Comparison of ENCODE assay signal across 8 cellular contexts in genomic region chr1:150629115-150629928, GRCh38. TPM values are rescaled to one million over a fixed set of nuclear protein-coding genes. Genes with fewer than 3 reads are reported as not detected.
A peak's percentile ranks its signal among the peaks of the same experiment; 100 is the strongest.
DNase-seq lines count a peak whose midpoint lies in the region; ATAC-seq and TF ChIP-seq lines count a peak whose summit lies in the region.

Gene ENSA (minus strand): TSS chr1:150629612. CDS start chr1:150629470, 142 bp downstream.

- H3K27ac ChIP-seq in epithelial cell of prostate, result peak within 1 kb of the TSS; percentile 91

- TF ChIP-seq EP300 in Ishikawa (IDR thresholded peaks at IDR 0.05; ENCODE audit: borderline replicate concordance), result 0 out of 2 replicates have a peak, but pooled peaks have one; percentile 14

- no peak for TF ChIP-seq RAD21 in Ishikawa (IDR thresholded peaks at IDR 0.05; ENCODE audit: low read depth)

- no peaks in the 10 kb centered on the region for H3K9me3 ChIP-seq in mononuclear cell (ENCODE audit: low read depth, low read length)

- H3K4me3 ChIP-seq in mononuclear cell (ENCODE audit: low read length), result peak within 1 kb of the TSS; percentile 58

- H3K27me3 ChIP-seq in mononuclear cell (ENCODE audit: insufficient read depth, low read length), result no peaks in the 10 kb centered on the region

- DNase-seq in DMS153 treated with DMSO at 0.1 percent for 48 hours (lab: John Stamatoyannopoulos, UW; ENCODE audit: unreplicated experiment) (peak; percentile 99), OCI-M2 (lab: John Stamatoyannopoulos, UW; ENCODE audit: unreplicated experiment) (peak; percentile 89), activated T-cell treated with anti-CD3 and anti-CD28 coated beads for 4 hours (peak; percentile 88), epithelial cell of prostate (ENCODE audit: low read depth, low spot score) (peak; percentile 99)
- peak; percentile 86 to 91 for DNase-seq in stimulated activated CD8-positive, alpha-beta memory T cell treated with anti-CD3 and anti-CD28 coated beads, Interleukin-4, amount 100 ng/mL, for 1 hour (ENCODE audit: low read depth in 2 of 2, low spot score in 1 of 2)

- ATAC-seq in GM21619 (IDR thresholded peaks at IDR 0.05; ENCODE audit: unreplicated experiment), result peak; percentile 87

- H3K4me1 ChIP-seq in mononuclear cell (ENCODE audit: insufficient read depth, low read length), result peaks cover 22% of the 10 kb centered on the region

TF ChIP-seq in Ishikawa, 13 proteins besides CTCF, POLR2A, EP300 and RAD21:
- peak; percentile 92 for TF ChIP-seq ZBTB7A (IDR thresholded peaks at IDR 0.05; ENCODE audit: low read depth)
- no peak for TF ChIP-seq TCF12 (IDR thresholded peaks at IDR 0.05; ENCODE audit: low read depth)
- peak; percentile 10 for TF ChIP-seq USF1 (IDR thresholded peaks at IDR 0.05)
- peak; percentile 95 for TF ChIP-seq YY1 (IDR thresholded peaks at IDR 0.05; ENCODE audit: low read depth)
- TF ChIP-seq MAX (IDR thresholded peaks at IDR 0.05), result no peak; the same call in 1 of the 2 replicates
- TF ChIP-seq FOXM1 (IDR thresholded peaks at IDR 0.05; ENCODE audit: borderline replicate concordance, low read depth), result no peak; the same call in 1 of the 2 replicates
- peak; percentile 77 for TF ChIP-seq TAF1 (IDR thresholded peaks at IDR 0.05; ENCODE audit: low read depth)
- TF ChIP-seq TEAD4 (IDR thresholded peaks at IDR 0.05), result peak; percentile 23; the same call in 1 of the 2 replicates
- peak; percentile 87 for TF ChIP-seq CREB1 (IDR thresholded peaks at IDR 0.05; ENCODE audit: low read depth)
- TF ChIP-seq CEBPB (IDR thresholded peaks at IDR 0.05), result no peak
TF ChIP-seq in Ishikawa: peak in this region for 6.

RNA-seq across cellular contexts. Expression of gene ENSA, which starts in this region (rescaled TPM):
- 147 TPM for total RNA-seq in mononuclear cell

Comparison
In these comparisons a context has a peak if more than half of its experiments do, and no peak if none do; other contexts are left out.
1. Peak in every context shown above with its lines: DNase-seq, ATAC-seq, H3K4me3 ChIP-seq and H3K27ac ChIP-seq.